ENCODE assay signal across 17 cellular contexts in genomic region chr12:28814246-28814645, GRCh38.
DNase-seq lines count a peak whose midpoint lies in the region; ATAC-seq and TF ChIP-seq lines count a peak whose summit lies in the region.
"Had no signal": no experiment of that assay in that cellular context is flagged by ENCODE, and none has a peak within 500 bp of the region (broad histone marks: within the 10 kb centered on the region; RNA-seq: fewer than 3 reads in every experiment).

No MANE protein-coding gene starts in this region.

- no peaks in the 10 kb centered on the region for H3K9me3 ChIP-seq in mammary epithelial cell (replicated peaks; ENCODE audit: insufficient read depth, low read length)
- H3K9me3 ChIP-seq: Caco-2 had no signal

- 0% methylated on average over 1 of the region's 4 CpGs for WGBS in mammary epithelial cell (ENCODE audit: low coverage, missing lambda C conversion rate)

- H3K27ac ChIP-seq in mammary epithelial cell (ENCODE audit: insufficient read depth, low read depth, low read length) = no peak overlapping the region
- no peak overlapping the region for H3K27ac ChIP-seq in foreskin keratinocyte
- H3K27ac ChIP-seq: 22Rv1, GM23248, HL-60 had no signal

- ATAC-seq in foreskin keratinocyte (peak; percentile 88), left ventricle myocardium superior (no peak)
- ATAC-seq in stimulated activated effector memory CD8-positive, alpha-beta T cell treated with anti-CD3 and anti-CD28 coated beads, Interleukin-12 subunit alpha, Interleukin-12 subunit beta, amount 100 ng/mL, for 72 hours = peak; percentile 22
- ATAC-seq in stimulated activated naive CD8-positive, alpha-beta T cell treated with anti-CD3 and anti-CD28 coated beads, Interleukin-15, amount 100 ng/mL, for 72 hours = no peak
- ATAC-seq: GM12878 had no signal

- no peak overlapping the region for H3K4me3 Mint-ChIP-seq in activated CD4-positive, alpha-beta T cell treated with anti-CD3 and anti-CD28 coated beads, Interleukin-2, amount 10 ng/mL, durations not matched to agents 24 days and 14 days
- H3K4me3 Mint-ChIP-seq in stimulated activated effector memory CD8-positive, alpha-beta T cell treated with anti-CD3 and anti-CD28 coated beads, Interleukin-12 subunit alpha, Interleukin-12 subunit beta, amount 100 ng/mL, for 72 hours = no peak overlapping the region
- no peak overlapping the region for H3K4me3 Mint-ChIP-seq in stimulated activated naive CD8-positive, alpha-beta T cell treated with anti-CD3 and anti-CD28 coated beads, Interleukin-15, amount 100 ng/mL, for 72 hours
- H3K4me3 Mint-ChIP-seq: CD14-positive monocyte; CD8-positive, alpha-beta memory T cell; IgD-negative memory B cell had no signal

- in situ Hi-C loops in mammary epithelial cell (cut with MboI; ENCODE audit: low sequenced_read_pairs in 2 of 2) = no loop called here

- TF ChIP-seq CTCF in mammary epithelial cell (conservative IDR thresholded peaks at IDR 0.05 in 1 of 2, IDR thresholded peaks at IDR 0.05 in 1 of 2; ENCODE audit: extremely low read depth in 1 of 2, insufficient read depth in 1 of 2, low read depth in 1 of 2, low read length in 2 of 2) (no peak), foreskin keratinocyte (conservative IDR thresholded peaks at IDR 0.05) (no peak)

- no peaks in the 10 kb centered on the region for H3K9me3 Mint-ChIP-seq in activated CD4-positive, alpha-beta T cell treated with anti-CD3 and anti-CD28 coated beads, Interleukin-2, amount 10 ng/mL, durations not matched to agents 24 days and 14 days
- no peaks in the 10 kb centered on the region for H3K9me3 Mint-ChIP-seq in stimulated activated effector memory CD8-positive, alpha-beta T cell treated with anti-CD3 and anti-CD28 coated beads, Interleukin-12 subunit alpha, Interleukin-12 subunit beta, amount 100 ng/mL, for 72 hours
- H3K9me3 Mint-ChIP-seq in stimulated activated naive CD8-positive, alpha-beta T cell treated with anti-CD3 and anti-CD28 coated beads, Interleukin-15, amount 100 ng/mL, for 72 hours = no peaks in the 10 kb centered on the region
- H3K9me3 Mint-ChIP-seq: CD8-positive, alpha-beta memory T cell; IgD-negative memory B cell had no signal

- no peaks in the 10 kb centered on the region for H3K36me3 ChIP-seq in mammary epithelial cell (ENCODE audit: insufficient read depth, low read length)

- intact Hi-C loops in activated CD4-positive, alpha-beta T cell treated with anti-CD3 and anti-CD28 coated beads, Interleukin-2, amount 10 ng/mL, durations not matched to agents 24 days and 14 days (cut with micrococcal nuclease) = no loop called here
- intact Hi-C loops in mammary epithelial cell (cut with micrococcal nuclease) = no loop called here
- intact Hi-C loops in left ventricle myocardium superior (cut with micrococcal nuclease) = no loop called here

- CTCF ChIA-PET in mammary epithelial cell (lab: Charles Lee; ENCODE audit: low non-redundant PET) = no interaction called here

- H3K4me3 ChIP-seq in mammary epithelial cell (replicated peaks in 1 of 3; ENCODE audit: insufficient read depth in 1 of 3, low read depth in 2 of 3, low read length in 3 of 3) = no peak overlapping the region
- H3K4me3 ChIP-seq: GM12878, GM23248 had no signal

- no peak overlapping the region for H3K9ac ChIP-seq in mammary epithelial cell (ENCODE audit: insufficient read depth, low read length)
- H3K9ac ChIP-seq: GM23248 had no signal

- H3K79me2 ChIP-seq in mammary epithelial cell (ENCODE audit: insufficient read depth, low read length) = no peaks in the 10 kb centered on the region

- no peaks in the 10 kb centered on the region for H3K4me1 Mint-ChIP-seq in activated CD4-positive, alpha-beta T cell treated with anti-CD3 and anti-CD28 coated beads, Interleukin-2, amount 10 ng/mL, durations not matched to agents 24 days and 14 days
- no peaks in the 10 kb centered on the region for H3K4me1 Mint-ChIP-seq in stimulated activated effector memory CD8-positive, alpha-beta T cell treated with anti-CD3 and anti-CD28 coated beads, Interleukin-12 subunit alpha, Interleukin-12 subunit beta, amount 100 ng/mL, for 72 hours
- no peaks in the 10 kb centered on the region for H3K4me1 Mint-ChIP-seq in stimulated activated naive CD8-positive, alpha-beta T cell treated with anti-CD3 and anti-CD28 coated beads, Interleukin-15, amount 100 ng/mL, for 72 hours
- H3K4me1 Mint-ChIP-seq: CD14-positive monocyte; CD8-positive, alpha-beta memory T cell; IgD-negative memory B cell had no signal

- H3K4me2 ChIP-seq in mammary epithelial cell (ENCODE audit: insufficient read depth, low read depth, low read length) = peak overlapping the region; percentile 18

- H3K27ac Mint-ChIP-seq in activated CD4-positive, alpha-beta T cell treated with anti-CD3 and anti-CD28 coated beads, Interleukin-2, amount 10 ng/mL, durations not matched to agents 24 days and 14 days = no peak overlapping the region
- H3K27ac Mint-ChIP-seq in stimulated activated effector memory CD8-positive, alpha-beta T cell treated with anti-CD3 and anti-CD28 coated beads, Interleukin-12 subunit alpha, Interleukin-12 subunit beta, amount 100 ng/mL, for 72 hours = no peak overlapping the region
- H3K27ac Mint-ChIP-seq in stimulated activated naive CD8-positive, alpha-beta T cell treated with anti-CD3 and anti-CD28 coated beads, Interleukin-15, amount 100 ng/mL, for 72 hours = no peak overlapping the region
- H3K27ac Mint-ChIP-seq: CD14-positive monocyte; CD8-positive, alpha-beta memory T cell; IgD-negative memory B cell had no signal

- dilution Hi-C loops in mammary epithelial cell (cut with HindIII; ENCODE audit: low sequenced_read_pairs) = no loop called here

- H3K27me3 Mint-ChIP-seq in activated CD4-positive, alpha-beta T cell treated with anti-CD3 and anti-CD28 coated beads, Interleukin-2, amount 10 ng/mL, durations not matched to agents 24 days and 14 days = no peaks in the 10 kb centered on the region
- H3K27me3 Mint-ChIP-seq in stimulated activated naive CD8-positive, alpha-beta T cell treated with anti-CD3 and anti-CD28 coated beads, Interleukin-15, amount 100 ng/mL, for 72 hours = no peaks in the 10 kb centered on the region
- H3K27me3 Mint-ChIP-seq: IgD-negative memory B cell had no signal

- no peaks in the 10 kb centered on the region for H4K20me1 ChIP-seq in mammary epithelial cell (ENCODE audit: insufficient read depth, low read length)

- BruUV-seq in mammary epithelial cell (replicated peaks; lab: Mats Ljungman, UMichigan) = no TSS peak

- H3K27me3 ChIP-seq in mammary epithelial cell (ENCODE audit: insufficient read depth, low read length) (no peaks in the 10 kb centered on the region), foreskin keratinocyte (no peaks in the 10 kb centered on the region)

- no peaks in the 10 kb centered on the region for H3K36me3 Mint-ChIP-seq in activated CD4-positive, alpha-beta T cell treated with anti-CD3 and anti-CD28 coated beads, Interleukin-2, amount 10 ng/mL, durations not matched to agents 24 days and 14 days (ENCODE audit: low read depth)
- H3K36me3 Mint-ChIP-seq in stimulated activated effector memory CD8-positive, alpha-beta T cell treated with anti-CD3 and anti-CD28 coated beads, Interleukin-12 subunit alpha, Interleukin-12 subunit beta, amount 100 ng/mL, for 72 hours = no peaks in the 10 kb centered on the region
- H3K36me3 Mint-ChIP-seq: CD14-positive monocyte; CD8-positive, alpha-beta memory T cell; IgD-negative memory B cell had no signal

- H3K4me1 ChIP-seq in mammary epithelial cell (ENCODE audit: insufficient read depth, low read length) (peaks cover 15% of the 10 kb centered on the region), foreskin keratinocyte (no peaks in the 10 kb centered on the region)
- H3K4me1 ChIP-seq: Caco-2 had no signal

- no peak overlapping the region for H2AFZ ChIP-seq in mammary epithelial cell (ENCODE audit: low read depth, low read length)
- H2AFZ ChIP-seq: GM23248 had no signal

- DNase-seq in activated CD4-positive, alpha-beta T cell treated with anti-CD3 and anti-CD28 coated beads, Interleukin-2, amount 10 ng/mL, durations not matched to agents 24 days and 14 days = peak; percentile 42
- DNase-seq in activated CD4-positive, alpha-beta T cell treated with anti-CD3 and anti-CD28 coated beads, Interleukin-2, amount 50 U/mL, for 1 hour = no peak
- DNase-seq in mammary epithelial cell = peak; percentile 94
- DNase-seq in foreskin keratinocyte = peak; percentile 63 to 80
- DNase-seq in stimulated activated effector memory CD8-positive, alpha-beta T cell treated with anti-CD3 and anti-CD28 coated beads, Interleukin-12 subunit alpha, Interleukin-12 subunit beta, amount 100 ng/mL, for 72 hours (ENCODE audit: low spot score in 2 of 2) = no peak
- no peak for DNase-seq in left ventricle myocardium superior
- DNase-seq in NCI-H2107 treated with DMSO at 0.1 percent for 48 hours (lab: John Stamatoyannopoulos, UW; ENCODE audit: unreplicated experiment) = no peak
- DNase-seq in stimulated activated naive CD8-positive, alpha-beta T cell treated with anti-CD3 and anti-CD28 coated beads, Interleukin-15, amount 100 ng/mL, for 72 hours = no peak
- DNase-seq: Caco-2; CD8-positive, alpha-beta memory T cell; GM23248; H7 had no signal

Comparison
In these comparisons a context has a peak if more than half of its experiments do, and no peak if none do; other contexts are left out.
1. DNase-seq: peak in activated CD4-positive, alpha-beta T cell treated with anti-CD3 and anti-CD28 coated beads, Interleukin-2, amount 10 ng/mL, durations not matched to agents 24 days and 14 days (single experiment), mammary epithelial cell (single experiment) and foreskin keratinocyte (2 of 2); none in activated CD4-positive, alpha-beta T cell treated with anti-CD3 and anti-CD28 coated beads, Interleukin-2, amount 50 U/mL, for 1 hour (single experiment), stimulated activated effector memory CD8-positive, alpha-beta T cell treated with anti-CD3 and anti-CD28 coated beads, Interleukin-12 subunit alpha, Interleukin-12 subunit beta, amount 100 ng/mL, for 72 hours (0 of 2), left ventricle myocardium superior (single experiment), NCI-H2107 treated with DMSO at 0.1 percent for 48 hours (single experiment) and stimulated activated naive CD8-positive, alpha-beta T cell treated with anti-CD3 and anti-CD28 coated beads, Interleukin-15, amount 100 ng/mL, for 72 hours (0 of 2).
2. ATAC-seq: peak in foreskin keratinocyte (single experiment) and stimulated activated effector memory CD8-positive, alpha-beta T cell treated with anti-CD3 and anti-CD28 coated beads, Interleukin-12 subunit alpha, Interleukin-12 subunit beta, amount 100 ng/mL, for 72 hours (single experiment); none in left ventricle myocardium superior (single experiment) and stimulated activated naive CD8-positive, alpha-beta T cell treated with anti-CD3 and anti-CD28 coated beads, Interleukin-15, amount 100 ng/mL, for 72 hours (single experiment).